ENCODE assay signal across 7 cellular contexts in genomic region chr5:134649163-134649916, GRCh38. TPM values are rescaled to one million over a fixed set of nuclear protein-coding genes. Genes with fewer than 3 reads are reported as not detected.
DNase-seq lines count a peak whose midpoint lies in the region; ATAC-seq, FAIRE-seq and TF ChIP-seq lines count a peak whose summit lies in the region.

No MANE protein-coding gene starts in this region.

- no peaks in the 10 kb centered on the region for H3K9me3 Mint-ChIP-seq in glutamatergic neuron (ENCODE audit: unreplicated experiment)

- H3K4me3 Mint-ChIP-seq in glutamatergic neuron (ENCODE audit: unreplicated experiment), result peak overlapping the region; percentile 96

- H3K27me3 Mint-ChIP-seq in glutamatergic neuron (ENCODE audit: unreplicated experiment), result peaks cover 3% of the 10 kb centered on the region

- peak; percentile 8 for ATAC-seq in GM19035 (IDR thresholded peaks at IDR 0.05; ENCODE audit: unreplicated experiment)
- peak; percentile 11 for ATAC-seq in HG03139 (IDR thresholded peaks at IDR 0.05; ENCODE audit: unreplicated experiment)

- H3K36me3 Mint-ChIP-seq in glutamatergic neuron (ENCODE audit: unreplicated experiment), result no peaks in the 10 kb centered on the region

- FAIRE-seq in HTR-8/SVneo (lab: Jason Lieb, UNC), result no peak

- peak overlapping the region; percentile 95 for H3K27ac Mint-ChIP-seq in glutamatergic neuron (ENCODE audit: unreplicated experiment)

- H3K4me1 Mint-ChIP-seq in glutamatergic neuron (ENCODE audit: low read depth, unreplicated experiment), result peaks cover 6% of the 10 kb centered on the region

- no peak for TF ChIP-seq CTCF in glutamatergic neuron (IDR thresholded peaks at IDR 0.05; ENCODE audit: partially characterized antibody, unreplicated experiment)

- DNase-seq in activated gamma-delta T cell (lab: John Stamatoyannopoulos, UW) (peak; percentile 24), glutamatergic neuron (no peak), pons (ENCODE audit: low spot score) (peak; percentile 7), midbrain (lab: John Stamatoyannopoulos, UW) (no peak), HTR-8/SVneo (ENCODE audit: insufficient read length, low spot score) (no peak)

RNA-seq across cellular contexts. Expression of gene SEC24A, which starts 0.8 kb away (rescaled TPM):
- 23.8 TPM for total RNA-seq in glutamatergic neuron (ENCODE audit: unreplicated experiment)

RNA-seq across cellular contexts. Expression of gene SAR1B, which starts 16.7 kb away (rescaled TPM):
- total RNA-seq in glutamatergic neuron (ENCODE audit: unreplicated experiment), result 34.9 TPM

Comparison
In these comparisons a context has a peak if more than half of its experiments do, and no peak if none do; other contexts are left out.
1. DNase-seq: peak in activated gamma-delta T cell (single experiment) and pons (single experiment); none in glutamatergic neuron (single experiment), midbrain (single experiment) and HTR-8/SVneo (single experiment).